In genomic region chr7:131327626-131328386, GRCh38 we compare ENCODE assay signal across 7 cellular contexts. TPM values are rescaled to one million over a fixed set of nuclear protein-coding genes. Genes with fewer than 3 reads are reported as not detected.
A peak's percentile ranks its signal among the peaks of the same experiment; 100 is the strongest.
DNase-seq lines count a peak whose midpoint lies in the region; ATAC-seq and TF ChIP-seq lines count a peak whose summit lies in the region.

Gene MKLN1, plus strand, starts transcription at chr7:131327876. Its CDS starts 24 bp downstream, at chr7:131327900.

- TF ChIP-seq CTCF in astrocyte of the cerebellum (IDR thresholded peaks at IDR 0.05; ENCODE audit: low read depth, low read length, missing control alignments) (no peak), hepatocyte (IDR thresholded peaks at IDR 0.05; ENCODE audit: poor library complexity) (no peak), retinal pigment epithelial cell (conservative IDR thresholded peaks at IDR 0.05; ENCODE audit: low read depth, low read length) (no peak)

- H3K36me3 ChIP-seq in hepatocyte (replicated peaks; ENCODE audit: insufficient read depth, low read depth): no peaks in the 10 kb centered on the region

- peak; percentile 93 for TF ChIP-seq POLR2A in GM18505 (IDR thresholded peaks at IDR 0.05; ENCODE audit: borderline replicate concordance, extremely low read depth, insufficient read depth, insufficient read length)

- peak within 1 kb of the TSS; percentile 99 for H3K27ac ChIP-seq in hepatocyte

- WGBS in hepatocyte (ENCODE audit: low lambda C conversion rate, missing lambda C conversion rate): 2% methylated on average over 45 of the region's 70 CpGs

- H3K9me3 ChIP-seq in hepatocyte (ENCODE audit: low read depth): no peaks in the 10 kb centered on the region

- in situ Hi-C loops in astrocyte of the cerebellum (cut with HindIII; ENCODE audit: low sequenced_read_pairs): no loop called here

- DNase-seq in NCI-H1694 treated with DMSO at 0.1 percent for 48 hours (lab: John Stamatoyannopoulos, UW) (peak; percentile 57), T-helper 9 cell (peak; percentile 85), astrocyte of the cerebellum (ENCODE audit: low read depth) (peak; percentile 59), hepatocyte (ENCODE audit: low spot score) (peak; percentile 98), retinal pigment epithelial cell (ENCODE audit: low read depth) (peak; percentile 67)

- H3K4me3 ChIP-seq in astrocyte of the cerebellum (ENCODE audit: low read depth, low read length): peak within 1 kb of the TSS; percentile 95
- peak within 1 kb of the TSS; percentile 69 for H3K4me3 ChIP-seq in hepatocyte
- H3K4me3 ChIP-seq in retinal pigment epithelial cell (ENCODE audit: low read length): peak within 1 kb of the TSS; percentile 91

- ATAC-seq in GM18505 (IDR thresholded peaks at IDR 0.05; ENCODE audit: unreplicated experiment) (peak; percentile 91), HG02885 (IDR thresholded peaks at IDR 0.05; ENCODE audit: poor library complexity, unreplicated experiment) (peak; percentile 97)

- peak within 1 kb of the TSS; percentile 78 for H3K4me2 ChIP-seq in hepatocyte

- peaks cover 35% of the 10 kb centered on the region for H4K20me1 ChIP-seq in hepatocyte (ENCODE audit: insufficient read depth, poor library complexity, severe bottlenecking)

- peak within 1 kb of the TSS; percentile 89 for H2AFZ ChIP-seq in hepatocyte

- no peaks in the 10 kb centered on the region for H3K9me2 ChIP-seq in hepatocyte (replicated peaks; ENCODE audit: insufficient read depth)

- peaks cover 56% of the 10 kb centered on the region for H3K79me2 ChIP-seq in hepatocyte

- H3K27me3 ChIP-seq in hepatocyte: no peaks in the 10 kb centered on the region

- peaks cover 18% of the 10 kb centered on the region for H3K4me1 ChIP-seq in hepatocyte (ENCODE audit: insufficient read depth)

RNA-seq across cellular contexts. Expression of gene MKLN1, which starts in this region (rescaled TPM):
- total RNA-seq in hepatocyte: 59.3 and 70.5 TPM in 2 replicates
- 33.8 and 39.8 TPM in 2 replicates for polyA plus RNA-seq in hepatocyte

Comparison
In these comparisons a context has a peak if more than half of its experiments do, and no peak if none do; other contexts are left out.
1. Peak in every context shown above with its lines: DNase-seq, ATAC-seq, H3K4me3 ChIP-seq and H3K27ac ChIP-seq.